In genomic region chr6:11304946-11305345, GRCh38 we compare ENCODE assay signal across 22 cellular contexts.
"Had no signal": no experiment of that assay in that cellular context is flagged by ENCODE, and none has a peak within 500 bp of the region (broad histone marks: within the 10 kb centered on the region; RNA-seq: fewer than 3 reads in every experiment).

No MANE protein-coding gene starts in this region.

- H3K4me1 Mint-ChIP-seq: mesothelial cell of epicardium had no signal

- H3K9me3 ChIP-seq: esophagus muscularis mucosa, left lung, lower lobe of right lung had no signal

- ATAC-seq: foreskin keratinocyte, gastroesophageal sphincter, heart left ventricle, left lung, left ventricle myocardium superior, lower lobe of right lung, mucosa of descending colon had no signal

- H3K79me2 ChIP-seq: hepatocyte had no signal

- H3K4me2 ChIP-seq: hepatocyte had no signal

- H3K36me3 ChIP-seq: esophagus muscularis mucosa, gastroesophageal sphincter had no signal

- H3K27me3 ChIP-seq: dorsolateral prefrontal cortex, esophagus muscularis mucosa, foreskin keratinocyte, gastroesophageal sphincter, heart left ventricle, hepatocyte, left lung had no signal

- H3K4me1 ChIP-seq: foreskin keratinocyte, gastroesophageal sphincter, lower lobe of right lung had no signal

- H3K27ac Mint-ChIP-seq: mesothelial cell of epicardium had no signal

- H3K27ac ChIP-seq: coronary artery, dorsolateral prefrontal cortex, esophagus muscularis mucosa, foreskin keratinocyte, gastroesophageal sphincter, heart left ventricle, hepatocyte, left lung, lower lobe of right lung had no signal

- H3K4me3 ChIP-seq: coronary artery, dorsolateral prefrontal cortex, esophagus muscularis mucosa, gastroesophageal sphincter, heart left ventricle, hepatocyte, left lung, lower lobe of right lung, mucosa of descending colon had no signal

- H3K27me3 Mint-ChIP-seq: naive B cell had no signal

- DNase-seq: dermis blood vessel endothelial cell; dorsolateral prefrontal cortex; effector CD4-positive, alpha-beta T cell; effector memory CD4-positive, alpha-beta T cell; foreskin keratinocyte; heart left ventricle; hypothalamus; immature natural killer cell; islet precursor cell; kidney; kidney glomerular epithelial cell; left lung; left ventricle myocardium superior; lower lobe of right lung; mesenchymal stem cell; mucosa of descending colon; naive B cell had no signal

- H3K4me3 Mint-ChIP-seq: immature natural killer cell, mesothelial cell of epicardium had no signal

- H2AFZ ChIP-seq: hepatocyte had no signal
